Comparison of ENCODE assay signal across 17 cellular contexts in the genomic region with DNA sequence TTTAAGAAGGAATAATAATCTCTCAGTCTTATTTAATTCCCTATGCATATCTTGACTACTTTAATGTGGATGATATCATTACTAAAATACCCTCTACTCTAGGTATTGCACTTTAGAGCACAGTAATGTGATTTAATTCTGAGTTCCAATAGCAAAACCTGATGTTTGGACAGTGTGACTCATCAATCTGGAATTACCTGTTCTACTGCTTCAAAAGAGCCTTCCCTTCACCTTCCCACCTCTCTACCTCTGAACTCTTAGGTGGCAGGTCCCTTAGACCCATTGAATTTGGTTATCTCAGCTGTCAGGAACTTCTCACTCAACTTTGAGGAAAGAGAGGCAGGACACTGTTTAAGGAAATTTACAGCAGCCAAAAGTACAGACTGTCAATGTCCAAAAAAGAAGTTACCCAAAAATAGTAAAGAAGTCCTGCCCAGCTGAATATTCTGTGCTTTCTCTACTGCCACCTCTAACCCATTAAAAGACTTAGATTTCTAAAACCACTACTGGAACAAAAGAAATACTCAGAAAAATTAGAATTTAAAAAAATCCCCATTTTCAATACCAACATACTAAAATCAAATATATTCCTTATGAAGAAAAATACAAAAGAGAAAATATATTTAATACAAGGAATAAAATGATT.
A peak's percentile ranks its signal among the peaks of the same experiment; 100 is the strongest.
DNase-seq lines count a peak whose midpoint lies in the region; ATAC-seq and TF ChIP-seq lines count a peak whose summit lies in the region.
"Had no signal": no experiment of that assay in that cellular context is flagged by ENCODE, and none has a peak within 500 bp of the region (broad histone marks: within the 10 kb centered on the region; RNA-seq: fewer than 3 reads in every experiment).

No MANE protein-coding gene starts in this region.

- no peaks in the 10 kb centered on the region for H3K79me2 ChIP-seq in PC-9 (ENCODE audit: low read depth)
- H3K79me2 ChIP-seq: parathyroid adenoma had no signal

- no peaks in the 10 kb centered on the region for H3K27me3 Mint-ChIP-seq in activated T-helper 2 cell treated with anti-CD3 and anti-CD28 coated beads, Interferon-gamma antibody, Interleukin-2, Interleukin-4, amounts not matched to agents 10 μg/mL and 5 μg/mL and 100 μg/mL, durations not matched to agents 14 hours and 24 hours and 36 hours (ENCODE audit: low read depth)
- H3K27me3 Mint-ChIP-seq: activated naive CD8-positive, alpha-beta T cell had no signal

- H3K4me1 ChIP-seq in PC-9 (replicated peaks; ENCODE audit: insufficient read depth), result peaks cover 13% of the 10 kb centered on the region
- H3K4me1 ChIP-seq: parathyroid adenoma, stomach had no signal

- BruUV-seq in PC-9 (replicated peaks; lab: Mats Ljungman, UMichigan), result no TSS peak

- H3K4me1 Mint-ChIP-seq in activated T-helper 2 cell treated with anti-CD3 and anti-CD28 coated beads, Interferon-gamma antibody, Interleukin-2, Interleukin-4, amounts not matched to agents 10 μg/mL and 5 μg/mL and 100 μg/mL, durations not matched to agents 14 hours and 24 hours and 36 hours (ENCODE audit: low read depth), result no peaks in the 10 kb centered on the region
- H3K4me1 Mint-ChIP-seq: naive thymus-derived CD4-positive, alpha-beta T cell had no signal

- no peaks in the 10 kb centered on the region for H3K9me3 Mint-ChIP-seq in activated T-helper 2 cell treated with anti-CD3 and anti-CD28 coated beads, Interferon-gamma antibody, Interleukin-2, Interleukin-4, amounts not matched to agents 10 μg/mL and 5 μg/mL and 100 μg/mL, durations not matched to agents 14 hours and 24 hours and 36 hours
- H3K9me3 Mint-ChIP-seq: activated T-cell treated with anti-CD3 and anti-CD28 coated beads, Interleukin-2, amount 50 U/mL, for 4 hours had no signal

- TF ChIP-seq CTCF in PC-9 (conservative IDR thresholded peaks at IDR 0.05), result no peak

- H3K9me3 ChIP-seq in PC-9 (ENCODE audit: insufficient read depth, low read depth), result no peaks in the 10 kb centered on the region
- H3K9me3 ChIP-seq: stomach had no signal

- peak overlapping the region; percentile 53 for H3K27ac ChIP-seq in PC-9
- H3K27ac ChIP-seq: parathyroid adenoma, stomach had no signal

- peak overlapping the region; percentile 62 for H3K4me2 ChIP-seq in PC-9

- H3K36me3 ChIP-seq in H7 (replicated peaks; ENCODE audit: control insufficient read depth, insufficient read depth, low read length), result no peaks in the 10 kb centered on the region
- no peaks in the 10 kb centered on the region for H3K36me3 ChIP-seq in PC-9 (ENCODE audit: low read depth)
- H3K36me3 ChIP-seq: stomach had no signal

- POLR2A ChIA-PET in PC-9 (lab: Charles Lee; ENCODE audit: unreplicated experiment), result no interaction called here

- CTCF ChIA-PET in PC-9 (lab: Charles Lee), result no interaction called here

- no peak overlapping the region for H3K27ac Mint-ChIP-seq in activated T-helper 2 cell treated with anti-CD3 and anti-CD28 coated beads, Interferon-gamma antibody, Interleukin-2, Interleukin-4, amounts not matched to agents 10 μg/mL and 5 μg/mL and 100 μg/mL, durations not matched to agents 14 hours and 24 hours and 36 hours
- H3K27ac Mint-ChIP-seq: activated CD8-positive, alpha-beta T cell treated with anti-CD3 and anti-CD28 coated beads, Interleukin-2, amount 10 ng/mL, durations not matched to agents 7 days and 5 days; activated naive CD8-positive, alpha-beta T cell; naive thymus-derived CD4-positive, alpha-beta T cell had no signal

- H3K4me3 ChIP-seq in H7 (ENCODE audit: insufficient read depth, low read depth, low read length) (no peak overlapping the region), PC-9 (no peak overlapping the region)
- H3K4me3 ChIP-seq: stomach had no signal

- DNase-seq in H7, result peak; percentile 8
- peak; percentile 36 to 81 for DNase-seq in PC-9
- peak; percentile 52 for DNase-seq in iPS DF 19.7 (ENCODE audit: low read depth, low spot score)
- DNase-seq in renal cortical epithelial cell (ENCODE audit: low read depth), result peak; percentile 46
- no peak for DNase-seq in NCI-H146 treated with DMSO at 0.1 percent for 48 hours (lab: John Stamatoyannopoulos, UW; ENCODE audit: unreplicated experiment)
- DNase-seq in activated T-helper 2 cell treated with anti-CD3 and anti-CD28 coated beads, Interferon-gamma antibody, Interleukin-2, Interleukin-4, amounts not matched to agents 10 μg/mL and 5 μg/mL and 100 μg/mL, durations not matched to agents 14 hours and 24 hours and 36 hours (ENCODE audit: low spot score), result no peak
- no peak for DNase-seq in effector CD4-positive, alpha-beta T cell
- DNase-seq: activated CD8-positive, alpha-beta T cell treated with anti-CD3 and anti-CD28 coated beads, Interleukin-2, amount 10 ng/mL, durations not matched to agents 7 days and 5 days; activated T-cell treated with anti-CD3 and anti-CD28 coated beads, Interleukin-2, amount 50 U/mL, for 4 hours; EL; Kasumi-1; naive thymus-derived CD4-positive, alpha-beta T cell; NCI-H1417 treated with DMSO at 0.1 percent for 48 hours; stomach had no signal

- H3K36me3 Mint-ChIP-seq in activated T-helper 2 cell treated with anti-CD3 and anti-CD28 coated beads, Interferon-gamma antibody, Interleukin-2, Interleukin-4, amounts not matched to agents 10 μg/mL and 5 μg/mL and 100 μg/mL, durations not matched to agents 14 hours and 24 hours and 36 hours (ENCODE audit: low read depth), result no peaks in the 10 kb centered on the region
- H3K36me3 Mint-ChIP-seq: activated naive CD8-positive, alpha-beta T cell; naive thymus-derived CD4-positive, alpha-beta T cell had no signal

- H3K4me3 Mint-ChIP-seq in activated T-helper 2 cell treated with anti-CD3 and anti-CD28 coated beads, Interferon-gamma antibody, Interleukin-2, Interleukin-4, amounts not matched to agents 10 μg/mL and 5 μg/mL and 100 μg/mL, durations not matched to agents 14 hours and 24 hours and 36 hours (ENCODE audit: low read depth), result no peak overlapping the region
- H3K4me3 Mint-ChIP-seq: activated CD8-positive, alpha-beta T cell treated with anti-CD3 and anti-CD28 coated beads, Interleukin-2, amount 10 ng/mL, durations not matched to agents 7 days and 5 days; activated naive CD8-positive, alpha-beta T cell; activated T-cell treated with anti-CD3 and anti-CD28 coated beads, Interleukin-2, amount 50 U/mL, for 4 hours; naive thymus-derived CD4-positive, alpha-beta T cell had no signal

- no peaks in the 10 kb centered on the region for H3K9me2 ChIP-seq in PC-9 (ENCODE audit: insufficient read depth)

- H2AFZ ChIP-seq in PC-9, result no peak overlapping the region
- H2AFZ ChIP-seq: parathyroid adenoma had no signal

- ATAC-seq in HG03045 (IDR thresholded peaks at IDR 0.05; ENCODE audit: unreplicated experiment), result no peak
- ATAC-seq: activated CD8-positive, alpha-beta T cell treated with anti-CD3 and anti-CD28 coated beads, Interleukin-2, amount 10 ng/mL, durations not matched to agents 7 days and 5 days; activated T-cell treated with anti-CD3 and anti-CD28 coated beads, Interleukin-2, amount 50 U/mL, for 4 hours; naive thymus-derived CD4-positive, alpha-beta T cell had no signal

- intact Hi-C loops in PC-9 (cut with micrococcal nuclease; ENCODE audit: unreplicated experiment), result no loop called here
- intact Hi-C loops in activated T-helper 2 cell treated with anti-CD3 and anti-CD28 coated beads, Interferon-gamma antibody, Interleukin-2, Interleukin-4, amounts not matched to agents 10 μg/mL and 5 μg/mL and 100 μg/mL, durations not matched to agents 14 hours and 24 hours and 36 hours (cut with micrococcal nuclease), result no loop called here

- no peaks in the 10 kb centered on the region for H4K20me1 ChIP-seq in PC-9 (ENCODE audit: insufficient read depth)

- 0 out of 2 replicates have a peak, but pooled peaks cover 9% of the 10 kb centered on the region for H3F3A ChIP-seq in PC-9 (ENCODE audit: insufficient read depth, low read depth)

- H3K27me3 ChIP-seq in H7 (ENCODE audit: control insufficient read depth, insufficient read depth, low read length) (no peaks in the 10 kb centered on the region), PC-9 (ENCODE audit: insufficient read depth, low read depth) (no peaks in the 10 kb centered on the region)
- H3K27me3 ChIP-seq: stomach had no signal

Comparison
In these comparisons a context has a peak if more than half of its experiments do, and no peak if none do; other contexts are left out.
1. DNase-seq: peak in H7 (single experiment), PC-9 (2 of 2), iPS DF 19.7 (single experiment) and renal cortical epithelial cell (single experiment); none in NCI-H146 treated with DMSO at 0.1 percent for 48 hours (single experiment), activated T-helper 2 cell treated with anti-CD3 and anti-CD28 coated beads, Interferon-gamma antibody, Interleukin-2, Interleukin-4, amounts not matched to agents 10 μg/mL and 5 μg/mL and 100 μg/mL, durations not matched to agents 14 hours and 24 hours and 36 hours (single experiment) and effector CD4-positive, alpha-beta T cell (single experiment).